ENCODE assay signal across 21 cellular contexts in the genomic region with DNA sequence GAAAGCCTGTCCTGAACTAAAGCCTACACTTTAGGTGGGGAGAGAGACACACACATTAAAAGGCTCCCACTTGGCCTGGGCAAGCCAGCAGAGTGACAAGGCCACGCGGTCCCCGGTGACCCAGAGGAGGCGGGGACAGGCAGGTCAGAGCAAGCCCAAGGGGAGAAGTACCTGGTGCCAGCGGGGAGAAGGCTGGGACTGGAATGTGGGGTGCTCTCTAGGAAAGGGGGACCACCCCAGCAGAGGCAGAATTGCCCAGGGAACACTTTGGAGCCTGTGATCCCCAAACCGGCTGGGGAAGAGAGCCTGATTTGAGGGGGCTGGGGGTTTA.
DNase-seq lines count a peak whose midpoint lies in the region; ATAC-seq and TF ChIP-seq lines count a peak whose summit lies in the region.
"Had no signal": no experiment of that assay in that cellular context is flagged by ENCODE, and none has a peak within 500 bp of the region (broad histone marks: within the 10 kb centered on the region; RNA-seq: fewer than 3 reads in every experiment).

No MANE protein-coding gene starts in this region.

- H3K36me3 ChIP-seq in HUES64 (ENCODE audit: insufficient read depth, low read length) (peaks cover 73% of the 10 kb centered on the region), subcutaneous abdominal adipose tissue (ENCODE audit: control insufficient read depth in 5 of 5, insufficient read depth in 5 of 5, low read length in 5 of 5) (peaks cover 9 to 92% (median 84%) of the 10 kb centered on the region in 5 donors)

- H3K9me3 ChIP-seq in HUES64 (ENCODE audit: insufficient read depth, low read depth, low read length): no peaks in the 10 kb centered on the region
- no peaks in the 10 kb centered on the region for H3K9me3 ChIP-seq in subcutaneous abdominal adipose tissue (ENCODE audit: control insufficient read depth in 5 of 5, low read length in 5 of 5)
- H3K9me3 ChIP-seq: heart right ventricle, testis had no signal

- H3K4me1 Mint-ChIP-seq in endothelial cell (ENCODE audit: unreplicated experiment) (peaks cover 18% of the 10 kb centered on the region), nephron progenitor cell (peaks cover 22% of the 10 kb centered on the region)
- H3K4me1 Mint-ChIP-seq: neural crest cell had no signal

- no peak for ATAC-seq in HG03565 (IDR thresholded peaks at IDR 0.05; ENCODE audit: unreplicated experiment)
- no peak for ATAC-seq in GM19324 (IDR thresholded peaks at IDR 0.05; ENCODE audit: low FRiP score, unreplicated experiment)
- ATAC-seq: left colon had no signal

- H3K27ac ChIP-seq in HUES64 (ENCODE audit: low read depth, low read length) (no peak overlapping the region), subcutaneous abdominal adipose tissue (ENCODE audit: low read depth, low read length) (peak overlapping the region; percentile 30)
- H3K27ac ChIP-seq: C4-2B, KMS-11, VCaP had no signal

- WGBS in HUES64: 94% methylated on average over 6 of the region's 6 CpGs

- peak overlapping the region; percentile 28; the same call in 1 of the 2 replicates for H3K9ac ChIP-seq in HUES64 (ENCODE audit: low read depth, low read length)
- H3K9ac ChIP-seq in subcutaneous abdominal adipose tissue (ENCODE audit: low read length in 5 of 5): no peak overlapping the region
- H3K9ac ChIP-seq: KMS-11 had no signal

- DNase-seq in endothelial cell (ENCODE audit: low spot score) (no peak), nephron progenitor cell (no peak), middle frontal gyrus (ENCODE audit: extremely low spot score, low spot score) (no peak), head of caudate nucleus (no peak)
- DNase-seq: activated naive CD4-positive, alpha-beta T cell treated with anti-CD3 and anti-CD28 coated beads for 36 hours; cortex of kidney; left colon; NCI-H1436; SHP77; stimulated activated CD4-positive, alpha-beta T cell treated with anti-CD3 and anti-CD28 coated beads, Interleukin-2, amount 100 ng/mL, for 24 hours; testis had no signal

- H3K27ac Mint-ChIP-seq in endothelial cell (ENCODE audit: unreplicated experiment) (peak overlapping the region; percentile 30), nephron progenitor cell (peak overlapping the region; percentile 83)
- H3K27ac Mint-ChIP-seq: activated naive CD4-positive, alpha-beta T cell treated with anti-CD3 and anti-CD28 coated beads for 36 hours; progenitor cell of endocrine pancreas had no signal

- H3K4me3 Mint-ChIP-seq in endothelial cell (ENCODE audit: unreplicated experiment): no peak overlapping the region
- H3K4me3 Mint-ChIP-seq in nephron progenitor cell: no peak overlapping the region
- H3K4me3 Mint-ChIP-seq: activated naive CD4-positive, alpha-beta T cell treated with anti-CD3 and anti-CD28 coated beads for 36 hours; neural crest cell had no signal

- H3K27me3 ChIP-seq in HUES64 (ENCODE audit: insufficient read depth, low read length): no peaks in the 10 kb centered on the region
- H3K27me3 ChIP-seq in subcutaneous abdominal adipose tissue (ENCODE audit: control insufficient read depth in 5 of 5, insufficient read depth in 4 of 5, low read length in 5 of 5): no peaks in the 10 kb centered on the region
- H3K27me3 ChIP-seq: heart right ventricle, testis had no signal

- H3K4me3 ChIP-seq in HUES64 (ENCODE audit: low read length) (no peak overlapping the region), subcutaneous abdominal adipose tissue (ENCODE audit: low read depth in 1 of 5, low read length in 5 of 5) (no peak overlapping the region)
- H3K4me3 ChIP-seq: heart right ventricle, testis had no signal

- H3K4me1 ChIP-seq in HUES64 (ENCODE audit: insufficient read depth, low read length): no peaks in the 10 kb centered on the region
- peaks cover 0 to 30% (median 21%) of the 10 kb centered on the region in 5 donors for H3K4me1 ChIP-seq in subcutaneous abdominal adipose tissue (ENCODE audit: control insufficient read depth in 5 of 5, insufficient read depth in 5 of 5, low read length in 5 of 5)

- no peaks in the 10 kb centered on the region for H3K9me3 Mint-ChIP-seq in endothelial cell (ENCODE audit: unreplicated experiment)
- H3K9me3 Mint-ChIP-seq in nephron progenitor cell: no peaks in the 10 kb centered on the region
- H3K9me3 Mint-ChIP-seq: activated naive CD4-positive, alpha-beta T cell treated with anti-CD3 and anti-CD28 coated beads for 36 hours; neural crest cell had no signal

- peaks cover 29% of the 10 kb centered on the region for H3K27me3 Mint-ChIP-seq in endothelial cell (ENCODE audit: unreplicated experiment)
- H3K27me3 Mint-ChIP-seq in nephron progenitor cell (ENCODE audit: low read depth, poor library complexity): peaks cover 2% of the 10 kb centered on the region
- H3K27me3 Mint-ChIP-seq: progenitor cell of endocrine pancreas had no signal

- no peak for TF ChIP-seq CTCF in endothelial cell (IDR thresholded peaks at IDR 0.05; ENCODE audit: unreplicated experiment)
- TF ChIP-seq CTCF in nephron progenitor cell (IDR thresholded peaks at IDR 0.05): no peak

- peaks cover 76% of the 10 kb centered on the region for H3K36me3 Mint-ChIP-seq in endothelial cell (ENCODE audit: low read depth, unreplicated experiment)
- H3K36me3 Mint-ChIP-seq in nephron progenitor cell (ENCODE audit: low read depth): peaks cover 54% of the 10 kb centered on the region

- intact Hi-C loops in head of caudate nucleus (cut with DNase I): no loop called here
